24 cellular contexts compared by ENCODE assay signal in genomic region chr5:165393839-165394238, GRCh38.
"Had no signal": no experiment of that assay in that cellular context is flagged by ENCODE, and none has a peak within 500 bp of the region (broad histone marks: within the 10 kb centered on the region; RNA-seq: fewer than 3 reads in every experiment).

No MANE protein-coding gene starts in this region.

- H3K27ac ChIP-seq: colonic mucosa, esophagus muscularis mucosa, left lung, ovary, prostate gland, spleen, thoracic aorta, upper lobe of right lung, WERI-Rb-1 had no signal

- H3K4me1 Mint-ChIP-seq: T-helper 17 cell had no signal

- ATAC-seq: left lung; natural killer cell treated with Interleukin-12 subunit alpha and Interleukin-12 subunit beta and Interleukin-15 and Interleukin-18, amount 100 ng/mL, for 72 hours; T-helper 17 cell; upper lobe of right lung had no signal

- H3K4me3 ChIP-seq: colonic mucosa, esophagus muscularis mucosa, left lung, ovary, prostate gland, spleen, thoracic aorta, upper lobe of right lung had no signal

- DNase-seq: activated CD4-positive, alpha-beta T cell treated with anti-CD3 and anti-CD28 coated beads for 1 hour; activated CD4-positive, alpha-beta T cell treated with anti-CD3 and anti-CD28 coated beads, Interleukin-2, amount 50 U/mL, for 1 hour; activated CD8-positive, alpha-beta memory T cell treated with anti-CD3 and anti-CD28 coated beads, Interleukin-2, amount 50 U/mL, for 48 hours; activated naive CD4-positive, alpha-beta T cell treated with anti-CD3 and anti-CD28 coated beads for 36 hours; activated T-cell treated with anti-CD3 and anti-CD28 coated beads, Interleukin-2, amount 50 U/mL, for 48 hours; amygdala; colonic mucosa; glutamatergic neuron; hippocampal formation; kidney glomerular epithelial cell; left lung; mammary epithelial cell; midbrain; ovary; spleen; stimulated activated CD4-positive, alpha-beta T cell treated with anti-CD3 and anti-CD28 coated beads, Interleukin-4, amount 100 ng/mL, for 1 hour; stimulated activated naive CD4-positive, alpha-beta T cell treated with Interleukin-2 at 50 U/mL for 16 hours; T-helper 17 cell; upper lobe of right lung; WERI-Rb-1 had no signal

- H3K27me3 Mint-ChIP-seq: natural killer cell treated with Interleukin-12 subunit alpha and Interleukin-12 subunit beta and Interleukin-15 and Interleukin-18, amount 100 ng/mL, for 72 hours; T-helper 17 cell had no signal

- H3K9me3 ChIP-seq: colonic mucosa, ovary, prostate gland, thoracic aorta, upper lobe of right lung had no signal

- H3K4me1 ChIP-seq: colonic mucosa, esophagus muscularis mucosa, left lung, prostate gland, spleen, upper lobe of right lung had no signal

- H3K27ac Mint-ChIP-seq: activated naive CD4-positive, alpha-beta T cell treated with anti-CD3 and anti-CD28 coated beads for 36 hours; natural killer cell treated with Interleukin-12 subunit alpha and Interleukin-12 subunit beta and Interleukin-15 and Interleukin-18, amount 100 ng/mL, for 72 hours; T-helper 17 cell had no signal

- H3K36me3 ChIP-seq: colonic mucosa, esophagus muscularis mucosa, left lung, ovary, prostate gland, spleen, thoracic aorta, upper lobe of right lung, WERI-Rb-1 had no signal

- H3K27me3 ChIP-seq: colonic mucosa, esophagus muscularis mucosa, left lung, ovary, spleen, upper lobe of right lung had no signal

- H3K4me3 Mint-ChIP-seq: activated naive CD4-positive, alpha-beta T cell treated with anti-CD3 and anti-CD28 coated beads for 36 hours; natural killer cell treated with Interleukin-12 subunit alpha and Interleukin-12 subunit beta and Interleukin-15 and Interleukin-18, amount 100 ng/mL, for 72 hours; T-helper 17 cell had no signal
